Comparison of ENCODE assay signal across 1 cellular context in the genomic region with DNA sequence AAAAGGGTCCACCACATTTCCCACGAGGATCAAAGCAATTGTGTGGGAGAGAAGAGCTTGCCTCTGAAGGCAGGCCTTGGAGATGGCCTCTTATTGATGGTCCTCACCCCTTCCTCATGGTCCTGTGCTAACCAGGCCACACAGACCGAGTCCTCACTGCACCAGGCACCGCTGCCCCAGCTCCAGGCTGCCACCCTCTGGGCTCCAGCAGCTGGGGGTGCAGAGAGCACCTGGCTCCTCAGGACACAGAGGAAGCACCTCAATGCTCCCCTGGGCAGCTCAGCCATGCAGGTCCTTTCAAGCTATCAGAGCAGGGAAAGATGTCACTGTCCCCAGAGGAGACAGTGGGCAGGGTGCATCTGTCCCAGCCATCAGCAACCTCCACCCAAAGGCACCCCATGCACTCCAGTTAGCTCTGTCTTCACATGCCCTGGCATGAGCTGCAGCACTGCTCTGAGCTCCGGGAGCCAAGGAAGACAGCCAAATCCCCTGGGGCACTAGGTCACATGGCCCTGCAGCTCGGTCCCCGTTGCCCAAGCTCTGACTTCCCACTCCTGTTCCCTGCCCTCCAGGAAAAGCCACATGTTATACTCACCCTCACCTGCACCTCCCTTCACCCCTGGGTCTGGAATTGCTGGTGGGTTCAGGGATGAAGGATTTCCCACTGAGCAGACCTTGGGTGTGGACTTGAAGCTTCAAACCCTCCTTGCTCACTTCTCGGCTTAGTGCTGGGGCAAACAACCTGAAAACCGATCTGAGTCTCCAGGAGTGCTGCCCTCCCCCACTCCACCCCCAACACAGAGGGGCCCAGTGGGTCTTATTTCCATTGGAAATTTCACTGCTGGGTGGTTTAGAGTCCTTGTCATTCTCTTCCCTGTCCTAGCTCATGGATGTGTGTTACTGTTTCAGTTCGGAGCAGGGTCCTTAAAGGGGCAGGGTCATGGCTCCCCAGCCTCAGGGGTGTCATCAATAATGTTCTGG.
TF ChIP-seq lines count a peak whose summit lies in the region.

No MANE protein-coding gene starts in this region.

TF ChIP-seq in H1, 55 proteins besides CTCF, POLR2A, EP300 and RAD21:
- TF ChIP-seq FOSL1 (IDR thresholded peaks at IDR 0.05; ENCODE audit: insufficient read depth, low read depth, low read length) (no peak), CHD1 (IDR thresholded peaks at IDR 0.05; ENCODE audit: low read depth, low read length) (no peak), SRF (IDR thresholded peaks at IDR 0.05; ENCODE audit: low read depth, low read length) (no peak)
- TF ChIP-seq, protein P1, sequence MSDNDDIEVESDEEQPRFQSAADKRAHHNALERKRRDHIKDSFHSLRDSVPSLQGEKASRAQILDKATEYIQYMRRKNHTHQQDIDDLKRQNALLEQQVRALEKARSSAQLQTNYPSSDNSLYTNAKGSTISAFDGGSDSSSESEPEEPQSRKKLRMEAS (IDR thresholded peaks at IDR 0.05), result peak; percentile 40; the same call in 1 of the 2 replicates
- TF ChIP-seq, protein P2, sequence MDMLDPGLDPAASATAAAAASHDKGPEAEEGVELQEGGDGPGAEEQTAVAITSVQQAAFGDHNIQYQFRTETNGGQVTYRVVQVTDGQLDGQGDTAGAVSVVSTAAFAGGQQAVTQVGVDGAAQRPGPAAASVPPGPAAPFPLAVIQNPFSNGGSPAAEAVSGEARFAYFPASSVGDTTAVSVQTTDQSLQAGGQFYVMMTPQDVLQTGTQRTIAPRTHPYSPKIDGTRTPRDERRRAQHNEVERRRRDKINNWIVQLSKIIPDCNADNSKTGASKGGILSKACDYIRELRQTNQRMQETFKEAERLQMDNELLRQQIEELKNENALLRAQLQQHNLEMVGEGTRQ (IDR thresholded peaks at IDR 0.05; ENCODE audit: low read length), result 0 out of 2 replicates have a peak, but pooled peaks have one; percentile 33
